In genomic region chr1:220690140-220691038, GRCh38 we compare ENCODE assay signal across 9 cellular contexts. TPM values are rescaled to one million over a fixed set of nuclear protein-coding genes. Genes with fewer than 3 reads are reported as not detected.
DNase-seq lines count a peak whose midpoint lies in the region; TF ChIP-seq lines count a peak whose summit lies in the region.
"Had no signal": no experiment of that assay in that cellular context is flagged by ENCODE, and none has a peak within 500 bp of the region (broad histone marks: within the 10 kb centered on the region; RNA-seq: fewer than 3 reads in every experiment).

Gene C1orf115 (plus strand): TSS chr1:220690363. CDS start chr1:220690403, 40 bp downstream.

- CTCF ChIA-PET in Caco-2 (lab: Charles Lee) (interaction anchor here (1.4 to 2.3 kb wide), 3 partner anchors 43 to 86 kb away, joined by 3 to 33 read pairs (median 11); partner anchors contain the start of gene MTARC2), PC-9 (lab: Charles Lee) (no interaction called here)

- POLR2A ChIA-PET in Caco-2 (lab: Charles Lee) (no interaction called here), PC-9 (lab: Charles Lee; ENCODE audit: unreplicated experiment) (no interaction called here)

- BruUV-seq in Caco-2 (replicated peaks; lab: Mats Ljungman, UMichigan) (no TSS peak), PC-9 (replicated peaks; lab: Mats Ljungman, UMichigan) (no TSS peak)

- no peaks in the 10 kb centered on the region for H3K9me3 ChIP-seq in Caco-2
- H3K9me3 ChIP-seq in PC-9 (ENCODE audit: insufficient read depth, low read depth) = no peaks in the 10 kb centered on the region
- H3K9me3 ChIP-seq in neutrophil = no peaks in the 10 kb centered on the region

- H3K4me1 ChIP-seq in Caco-2 (peaks cover 8% of the 10 kb centered on the region; the same call in 1 of the 2 replicates), PC-9 (replicated peaks; ENCODE audit: insufficient read depth) (no peaks in the 10 kb centered on the region), neutrophil (ENCODE audit: control insufficient read depth in 1 of 2, insufficient read depth in 1 of 2, low read depth in 1 of 2, low read length in 1 of 2) (peaks cover 10 to 12% of the 10 kb centered on the region in 2 experiments)

- TF ChIP-seq CTCF in Caco-2 (IDR thresholded peaks at IDR 0.05; ENCODE audit: insufficient read depth in 1 of 2, low read depth in 1 of 2, low read length in 1 of 2, severe bottlenecking in 1 of 2, unreplicated experiment in 1 of 2) (peak; percentile 95 to 98), GM20000 (IDR thresholded peaks at IDR 0.05; ENCODE audit: extremely low read depth, missing control alignments) (peak; percentile 26), PC-9 (conservative IDR thresholded peaks at IDR 0.05) (peak; percentile 98), foreskin fibroblast (IDR thresholded peaks at IDR 0.05; ENCODE audit: low read depth, low read length) (peak; percentile 95), neutrophil (IDR thresholded peaks at IDR 0.05) (peak; percentile 89), subcutaneous adipose tissue (IDR thresholded peaks at IDR 0.05; ENCODE audit: low read depth) (no peak)

- no peaks in the 10 kb centered on the region for H3K79me2 ChIP-seq in PC-9 (ENCODE audit: low read depth)

- H3K4me3 Mint-ChIP-seq in Caco-2 (ENCODE audit: unreplicated experiment) = peak within 1 kb of the TSS; percentile 94

- H3K4me2 ChIP-seq in PC-9 = peak within 1 kb of the TSS; percentile 79

- H3K36me3 Mint-ChIP-seq in Caco-2 (ENCODE audit: insufficient read depth, unreplicated experiment) = peaks cover 5% of the 10 kb centered on the region

- H3K36me3 ChIP-seq in Caco-2 (ENCODE audit: control insufficient read depth, insufficient read depth, low read length) = no peaks in the 10 kb centered on the region
- H3K36me3 ChIP-seq in PC-9 (ENCODE audit: low read depth) = no peaks in the 10 kb centered on the region
- H3K36me3 ChIP-seq in neutrophil = no peaks in the 10 kb centered on the region

- H3K9me3 Mint-ChIP-seq in Caco-2 (ENCODE audit: unreplicated experiment) = no peaks in the 10 kb centered on the region

- intact Hi-C loops in Caco-2 (cut with micrococcal nuclease; ENCODE audit: unreplicated experiment) = loop anchor here (1.0 to 5.0 kb wide), 4 partner anchors 43 to 418 kb away; partner anchors contain the start of genes MTARC2 and RAB3GAP2
- intact Hi-C loops in PC-9 (cut with micrococcal nuclease; ENCODE audit: unreplicated experiment) = loop anchor here (1.0 to 2.0 kb wide), 2 partner anchors 42 to 86 kb away; no protein-coding TSS in a partner anchor

- no peaks in the 10 kb centered on the region for H3K27me3 Mint-ChIP-seq in Caco-2 (ENCODE audit: insufficient read depth, unreplicated experiment)

- peak within 1 kb of the TSS; percentile 82 for H3K27ac Mint-ChIP-seq in Caco-2 (ENCODE audit: unreplicated experiment)

- peak within 1 kb of the TSS; percentile 86 for H2AFZ ChIP-seq in PC-9

- no peak within 1 kb of the TSS for H3K27ac ChIP-seq in PC-9
- no peak within 1 kb of the TSS for H3K27ac ChIP-seq in neutrophil
- H3K27ac ChIP-seq: epithelial cell of prostate had no signal

- H3K27me3 ChIP-seq in Caco-2 (replicated peaks; ENCODE audit: control insufficient read depth, insufficient read depth, low read length) (no peaks in the 10 kb centered on the region), PC-9 (ENCODE audit: insufficient read depth, low read depth) (no peaks in the 10 kb centered on the region), neutrophil (peaks cover 68% of the 10 kb centered on the region)

- no peaks in the 10 kb centered on the region for H3F3A ChIP-seq in PC-9 (ENCODE audit: insufficient read depth, low read depth)

- H3K9me2 ChIP-seq in PC-9 (ENCODE audit: insufficient read depth) = no peaks in the 10 kb centered on the region

- H3K4me1 Mint-ChIP-seq in Caco-2 (ENCODE audit: low read depth, unreplicated experiment) = no peaks in the 10 kb centered on the region

- H3K4me3 ChIP-seq in Caco-2 (ENCODE audit: low read depth, low read length) (peak within 1 kb of the TSS; percentile 94), PC-9 (peak within 1 kb of the TSS; percentile 77), foreskin fibroblast (ENCODE audit: low read depth in 1 of 2, low read length in 2 of 2) (peak within 1 kb of the TSS; percentile 53 to 55), neutrophil (ENCODE audit: low read depth in 1 of 2, low read length in 1 of 2) (peak within 1 kb of the TSS; percentile 59 to 68)

- H4K20me1 ChIP-seq in PC-9 (ENCODE audit: insufficient read depth) = no peaks in the 10 kb centered on the region

- peak; percentile 80 to 95 for DNase-seq in Caco-2
- peak; percentile 80 for DNase-seq in GM20000 (ENCODE audit: low spot score)
- DNase-seq in HPDE6-E6E7 (ENCODE audit: extremely low spot score) = peak; percentile 88
- DNase-seq in PC-9 = peak; percentile 55 to 90
- DNase-seq in activated effector memory CD4-positive, alpha-beta T cell treated with anti-CD3 and anti-CD28 coated beads, Interleukin-2, amount 50 U/mL, for 16 hours = peak; percentile 90
- DNase-seq in foreskin fibroblast = peak; percentile 48 to 83

RNA-seq across cellular contexts. Expression of gene C1orf115, which starts in this region (rescaled TPM):
- total RNA-seq in Caco-2 (2022) = 26.5 and 33.9 TPM in 2 replicates
- total RNA-seq in PC-9 (2021) = 5.6 and 6.5 TPM in 2 replicates
- 10 to 100 TPM; 29.5 to 63.9 (median 36.1) TPM for total RNA-seq in subcutaneous adipose tissue
